In genomic region chr11:66003291-66003690, GRCh38 we compare ENCODE assay signal across 8 cellular contexts. TPM values are rescaled to one million over a fixed set of nuclear protein-coding genes. Genes with fewer than 3 reads are reported as not detected.
A peak's percentile ranks its signal among the peaks of the same experiment; 100 is the strongest.
DNase-seq lines count a peak whose midpoint lies in the region; ATAC-seq and TF ChIP-seq lines count a peak whose summit lies in the region.

No MANE protein-coding gene starts in this region.

- peaks cover 33 to 47% (median 44%) of the 10 kb centered on the region in 3 donors for H3K4me1 Mint-ChIP-seq in CD8-positive, alpha-beta memory T cell

- H3K4me3 ChIP-seq in CD8-positive, alpha-beta memory T cell (ENCODE audit: low read length), result peak overlapping the region; percentile 99
- H3K4me3 ChIP-seq in OCI-LY3 (ENCODE audit: low read length), result peak overlapping the region; percentile 92
- peak overlapping the region; percentile 57 for H3K4me3 ChIP-seq in endocrine pancreas (ENCODE audit: control insufficient read depth, insufficient read depth, low read length)
- peak overlapping the region; percentile 95 for H3K4me3 ChIP-seq in osteoblast (ENCODE audit: insufficient read depth, low read length)

- no peaks in the 10 kb centered on the region for H3K9me3 Mint-ChIP-seq in CD8-positive, alpha-beta memory T cell

- H3K27me3 ChIP-seq in CD8-positive, alpha-beta memory T cell (ENCODE audit: insufficient read depth, low read length, poor library complexity, severe bottlenecking), result no peaks in the 10 kb centered on the region
- H3K27me3 ChIP-seq in OCI-LY3 (ENCODE audit: low read depth, low read length), result no peaks in the 10 kb centered on the region
- H3K27me3 ChIP-seq in endocrine pancreas (ENCODE audit: control insufficient read depth, insufficient read depth, low read length), result no peaks in the 10 kb centered on the region
- no peaks in the 10 kb centered on the region for H3K27me3 ChIP-seq in osteoblast (ENCODE audit: insufficient read depth, low read length)

- peaks cover 47% of the 10 kb centered on the region for H3K79me2 ChIP-seq in OCI-LY3 (ENCODE audit: low read length)
- H3K79me2 ChIP-seq in osteoblast (ENCODE audit: insufficient read depth, low read length), result peaks cover 50% of the 10 kb centered on the region

- H2AFZ ChIP-seq in OCI-LY3 (ENCODE audit: low read depth, low read length) (no peak overlapping the region), osteoblast (ENCODE audit: low read length) (no peak overlapping the region)

- no peaks in the 10 kb centered on the region for H3K9me3 ChIP-seq in CD8-positive, alpha-beta memory T cell (ENCODE audit: low read length)
- H3K9me3 ChIP-seq in OCI-LY3 (ENCODE audit: insufficient read depth, low read length) (no peaks in the 10 kb centered on the region), endocrine pancreas (ENCODE audit: control insufficient read depth, low read length) (no peaks in the 10 kb centered on the region), osteoblast (ENCODE audit: low read depth, low read length) (no peaks in the 10 kb centered on the region)

- peaks cover 0 to 53% (median 4%) of the 10 kb centered on the region in 3 donors for H3K36me3 Mint-ChIP-seq in CD8-positive, alpha-beta memory T cell

- TF ChIP-seq CTCF in OCI-LY3 (IDR thresholded peaks at IDR 0.05; ENCODE audit: low read depth, low read length) (no peak), osteoblast (IDR thresholded peaks at IDR 0.05; ENCODE audit: extremely low read depth, low read depth, low read length) (no peak)

- H3K27ac Mint-ChIP-seq in CD8-positive, alpha-beta memory T cell, result peak overlapping the region; percentile 81 to 96 (median 89)

- DNase-seq in CD8-positive, alpha-beta memory T cell, result no peak
- DNase-seq in osteoblast (ENCODE audit: insufficient read length, low spot score, missing footprints) (peak; percentile 9), NCI-H2029 treated with DMSO at 0.1 percent for 48 hours (lab: John Stamatoyannopoulos, UW) (no peak), SIG-M5 (lab: John Stamatoyannopoulos, UW) (no peak), superior temporal gyrus (ENCODE audit: extremely low spot score) (no peak)

- POLR2A ChIA-PET in CD8-positive, alpha-beta memory T cell (lab: Charles Lee), result interaction anchor here (0.5 to 1.5 kb wide), 4 partner anchors 19 to 1784 kb away, joined by 3 to 9 read pairs (median 3); partner anchors contain the start of gene CCDC85B

- peak overlapping the region; percentile 84 for H3K4me2 ChIP-seq in OCI-LY3 (ENCODE audit: low read length)
- peak overlapping the region; percentile 90 for H3K4me2 ChIP-seq in osteoblast (ENCODE audit: insufficient read depth, low read length)

- no peak for ATAC-seq in HG02763 (IDR thresholded peaks at IDR 0.05; ENCODE audit: unreplicated experiment)

- peaks cover 20% of the 10 kb centered on the region for H3K4me1 ChIP-seq in CD8-positive, alpha-beta memory T cell (ENCODE audit: insufficient read depth, low read length)
- H3K4me1 ChIP-seq in OCI-LY3 (ENCODE audit: low read length) (peaks cover 9% of the 10 kb centered on the region), endocrine pancreas (ENCODE audit: control insufficient read depth, insufficient read depth, low read length) (no peaks in the 10 kb centered on the region), osteoblast (ENCODE audit: insufficient read depth, low read length) (peaks cover 7% of the 10 kb centered on the region)

- H3K27ac ChIP-seq in CD8-positive, alpha-beta memory T cell (ENCODE audit: low read depth, low read length), result peak overlapping the region; percentile 95
- H3K27ac ChIP-seq in OCI-LY3 (ENCODE audit: low read length) (peak overlapping the region; percentile 86; the same call in 1 of the 2 replicates), osteoblast (ENCODE audit: low read depth, low read length) (no peak overlapping the region)

- H3K36me3 ChIP-seq in CD8-positive, alpha-beta memory T cell (ENCODE audit: insufficient read depth, low read length), result peaks cover 29% of the 10 kb centered on the region
- H3K36me3 ChIP-seq in OCI-LY3 (replicated peaks; ENCODE audit: low read depth, low read length), result peaks cover 41% of the 10 kb centered on the region
- H3K36me3 ChIP-seq in endocrine pancreas (ENCODE audit: control insufficient read depth, insufficient read depth, low read length), result peaks cover 12% of the 10 kb centered on the region
- peaks cover 34% of the 10 kb centered on the region for H3K36me3 ChIP-seq in osteoblast (ENCODE audit: insufficient read depth, low read length)

- CTCF ChIA-PET in CD8-positive, alpha-beta memory T cell (lab: Charles Lee), result interaction anchor here (0.7 to 1.5 kb wide), 7 partner anchors 10 to 292 kb away, joined by 3 to 7 read pairs (median 4); partner anchors contain the start of genes FIBP and KAT5

- H3K9ac ChIP-seq in OCI-LY3 (ENCODE audit: low read length) (peak overlapping the region; percentile 89), endocrine pancreas (ENCODE audit: control insufficient read depth, insufficient read depth, low read length) (peak overlapping the region; percentile 70)

- H4K20me1 ChIP-seq in OCI-LY3 (ENCODE audit: insufficient read depth, low read length) (no peaks in the 10 kb centered on the region), osteoblast (ENCODE audit: insufficient read depth, low read length) (peaks cover 7% of the 10 kb centered on the region)

- H3K4me3 Mint-ChIP-seq in CD8-positive, alpha-beta memory T cell, result peak overlapping the region; percentile 97 to 100 (median 99)

- H3K27me3 Mint-ChIP-seq in CD8-positive, alpha-beta memory T cell, result peaks cover 0 to 3% of the 10 kb centered on the region in 2 donors

RNA-seq across cellular contexts. Expression of gene BANF1, which starts 1.0 kb away (rescaled TPM):
- total RNA-seq in CD8-positive, alpha-beta memory T cell, result 100 to 1,000 TPM; 264 to 268 TPM
- 205 TPM for polyA plus RNA-seq in CD8-positive, alpha-beta memory T cell
- 14.5 and 14.7 TPM in 2 replicates for total RNA-seq in osteoblast

RNA-seq across cellular contexts. Expression of gene EIF1AD, which starts 1.3 kb away (rescaled TPM):
- total RNA-seq in CD8-positive, alpha-beta memory T cell, result 10 to 100 TPM; 81.2 to 81.3 TPM
- 16.1 TPM for polyA plus RNA-seq in CD8-positive, alpha-beta memory T cell
- total RNA-seq in osteoblast, result 28.6 and 31.2 TPM in 2 replicates

RNA-seq across cellular contexts. Expression of gene CST6, which starts 8.5 kb away (rescaled TPM):
- not detected for total RNA-seq in CD8-positive, alpha-beta memory T cell
- polyA plus RNA-seq in CD8-positive, alpha-beta memory T cell, result not detected
- 1.8 and 2.9 TPM in 2 replicates for total RNA-seq in osteoblast

RNA-seq across cellular contexts. Expression of gene CATSPER1, which starts 23.0 kb away (rescaled TPM):
- not detected for total RNA-seq in CD8-positive, alpha-beta memory T cell
- polyA plus RNA-seq in CD8-positive, alpha-beta memory T cell, result not detected
- total RNA-seq in osteoblast, result not detected in 2 replicates

RNA-seq across cellular contexts. Expression of gene SART1, which starts 41.8 kb away (rescaled TPM):
- total RNA-seq in CD8-positive, alpha-beta memory T cell, result 10 to 100 TPM; 69.9 to 70.2 TPM
- 50.1 TPM for polyA plus RNA-seq in CD8-positive, alpha-beta memory T cell
- 22.4 and 25.3 TPM in 2 replicates for total RNA-seq in osteoblast

Comparison
In these comparisons a context has a peak if more than half of its experiments do, and no peak if none do; other contexts are left out.
1. RNA of gene BANF1, which starts 1.0 kb away (total RNA-seq): 264 to 268 TPM in CD8-positive, alpha-beta memory T cell; 14.5 to 14.7 TPM in osteoblast; every median in the first group is over 10 times any median in the second.
2. Peak in every context shown above with its lines, with median percentiles within 50 percentile points of each other: H3K4me3 ChIP-seq.